1 cellular context compared by ENCODE assay signal in genomic region chr17:40098846-40099626, GRCh38.
TF ChIP-seq lines count a peak whose summit lies in the region.

No MANE protein-coding gene starts in this region.

TF ChIP-seq in K562, 482 proteins besides CTCF, POLR2A, EP300 and RAD21 (continued from another document):
- TF ChIP-seq YY1 (IDR thresholded peaks at IDR 0.05; ENCODE audit: borderline replicate concordance in 1 of 3, control insufficient read depth in 1 of 3, extremely low read depth in 1 of 3, insufficient read depth in 3 of 3, insufficient read length in 1 of 3, insufficient replicate concordance in 2 of 3, low read depth in 1 of 3, low read length in 2 of 3) (peak in 2 of 3 experiments; percentile 60 to 79), TAF7 (tag; IDR thresholded peaks at IDR 0.05) (peak; percentile 83), FOS (IDR thresholded peaks at IDR 0.05; ENCODE audit: extremely low read depth, insufficient read length) (no peak), HMGN3 (IDR thresholded peaks at IDR 0.05; ENCODE audit: borderline replicate concordance, extremely low read depth, insufficient read length, low read depth, low read length) (peak; percentile 96), EP400 (IDR thresholded peaks at IDR 0.05) (peak; percentile 97), PBX2 (CRISPR knock-in tag; IDR thresholded peaks at IDR 0.05; ENCODE audit: low read depth) (peak; percentile 44), PBX2 (tag; conservative IDR thresholded peaks at IDR 0.05; ENCODE audit: low read depth) (peak; percentile 63), ZNF584 (CRISPR knock-in tag; IDR thresholded peaks at IDR 0.05; ENCODE audit: low read depth) (peak; percentile 66; the same call in 1 of the 2 replicates), JUND (IDR thresholded peaks at IDR 0.05; ENCODE audit: borderline replicate concordance, low read depth, low read length) (peak; percentile 95), JUND (tag; IDR thresholded peaks at IDR 0.05; ENCODE audit: borderline replicate concordance, low read depth, low read length) (peak; percentile 84; the same call in 2 of the 3 replicates), MITF (IDR thresholded peaks at IDR 0.05) (peak; percentile 65; the same call in 1 of the 2 replicates), MAZ (CRISPR knock-in tag; conservative IDR thresholded peaks at IDR 0.05 in 1 of 2, IDR thresholded peaks at IDR 0.05 in 1 of 2) (peak; percentile 76 to 98)
